Comparison of ENCODE assay signal across 10 cellular contexts in the genomic region with DNA sequence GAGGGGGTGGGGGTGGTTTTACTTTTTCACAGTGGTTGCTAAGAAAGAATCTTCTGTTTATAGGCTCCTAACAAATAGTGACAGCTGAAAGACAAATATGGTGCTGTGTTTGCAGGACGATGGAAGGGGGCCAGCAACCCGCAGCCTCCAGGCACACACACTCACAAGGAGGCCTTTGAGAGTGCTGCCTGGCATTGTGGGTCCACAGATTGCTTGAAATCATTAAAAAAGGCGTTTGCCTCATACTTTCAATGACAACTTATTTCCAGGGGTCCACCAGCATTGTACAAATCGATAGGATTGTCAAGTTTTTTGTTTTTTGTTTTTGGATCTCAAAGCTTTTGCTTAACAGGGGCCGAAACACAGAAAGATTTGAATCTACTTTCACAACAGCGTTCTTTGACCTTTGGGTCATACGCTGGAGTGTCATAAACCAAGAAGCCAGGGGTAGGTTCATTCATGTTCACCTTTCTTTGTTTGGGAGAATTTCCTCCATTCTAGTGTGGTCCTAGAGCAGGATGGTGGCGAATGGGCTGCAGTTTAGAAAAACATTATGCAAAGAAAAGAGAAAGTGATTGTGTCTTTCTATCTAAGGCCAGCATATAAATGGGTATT. TPM values are rescaled to one million over a fixed set of nuclear protein-coding genes. Genes with fewer than 3 reads are reported as not detected.
DNase-seq lines count a peak whose midpoint lies in the region; ATAC-seq and TF ChIP-seq lines count a peak whose summit lies in the region.
"Had no signal": no experiment of that assay in that cellular context is flagged by ENCODE, and none has a peak within 500 bp of the region (broad histone marks: within the 10 kb centered on the region; RNA-seq: fewer than 3 reads in every experiment).

No MANE protein-coding gene starts in this region.

- H3K4me3 ChIP-seq in esophagus muscularis mucosa = peak overlapping the region in 3 of 4 donors; percentile 13 to 18 (median 18)
- H3K4me3 ChIP-seq in mucosa of rectum (ENCODE audit: low read length in 2 of 2) = no peak overlapping the region
- H3K4me3 ChIP-seq in suprapubic skin = no peak overlapping the region

- no peak for TF ChIP-seq EP300 in esophagus muscularis mucosa (IDR thresholded peaks at IDR 0.05)
- TF ChIP-seq EP300 in suprapubic skin (IDR thresholded peaks at IDR 0.05) = no peak

- H3K36me3 ChIP-seq in esophagus muscularis mucosa (no peaks in the 10 kb centered on the region), mucosa of rectum (ENCODE audit: control insufficient read depth in 2 of 2, insufficient read depth in 2 of 2, low read length in 2 of 2) (no peaks in the 10 kb centered on the region), suprapubic skin (no peaks in the 10 kb centered on the region)

- no peak overlapping the region for H3K9ac ChIP-seq in mucosa of rectum (ENCODE audit: low read depth in 1 of 2, low read length in 2 of 2)

- no peaks in the 10 kb centered on the region for H3K9me3 ChIP-seq in esophagus muscularis mucosa
- no peaks in the 10 kb centered on the region for H3K9me3 ChIP-seq in mucosa of rectum (ENCODE audit: control insufficient read depth in 2 of 2, low read length in 2 of 2)
- H3K9me3 ChIP-seq in suprapubic skin = no peaks in the 10 kb centered on the region

- intact Hi-C loops in esophagus muscularis mucosa (cut with DNase I) = no loop called here

- H3K27ac ChIP-seq in esophagus muscularis mucosa (replicated peaks in 1 of 4) (peak overlapping the region; percentile 85 to 91 (median 86)), mucosa of rectum (ENCODE audit: low read depth in 2 of 2, low read length in 2 of 2) (peak overlapping the region; percentile 63 to 80), suprapubic skin (peak overlapping the region; percentile 91)

- H3K27me3 ChIP-seq in esophagus muscularis mucosa = no peaks in the 10 kb centered on the region
- no peaks in the 10 kb centered on the region for H3K27me3 ChIP-seq in mucosa of rectum (ENCODE audit: control insufficient read depth in 2 of 2, insufficient read depth in 2 of 2, low read length in 2 of 2)
- no peaks in the 10 kb centered on the region for H3K27me3 ChIP-seq in suprapubic skin

- TF ChIP-seq CTCF in esophagus muscularis mucosa (IDR thresholded peaks at IDR 0.05) = no peak
- no peak for TF ChIP-seq CTCF in suprapubic skin (IDR thresholded peaks at IDR 0.05)

- TF ChIP-seq POLR2A in esophagus muscularis mucosa (IDR thresholded peaks at IDR 0.05; ENCODE audit: low read depth) (no peak), suprapubic skin (IDR thresholded peaks at IDR 0.05) (no peak)

- DNase-seq in M059J (ENCODE audit: low read depth) (peak; percentile 71), esophagus muscularis mucosa (ENCODE audit: extremely low spot score) (peak; percentile 91), suprapubic skin (ENCODE audit: low spot score in 2 of 2) (peak in 1 of 2 donors; percentile 80), kidney tubule cell (ENCODE audit: low spot score) (no peak), cortex of kidney (lab: John Stamatoyannopoulos, UW) (no peak)
- no peak for DNase-seq in stimulated activated naive CD8-positive, alpha-beta T cell treated with anti-CD3 and anti-CD28 coated beads, Interleukin-15, Interleukin-2, amounts not matched to agents 100 U/mL and 50 U/mL, for 24 hours

- no peak for ATAC-seq in GM21529 (IDR thresholded peaks at IDR 0.05; ENCODE audit: unreplicated experiment)
- ATAC-seq in stimulated activated naive CD8-positive, alpha-beta T cell treated with anti-CD3 and anti-CD28 coated beads, Interleukin-15, Interleukin-2, amounts not matched to agents 100 U/mL and 50 U/mL, for 24 hours = no peak
- ATAC-seq: natural killer cell treated with Interleukin-12 subunit alpha and Interleukin-12 subunit beta and Interleukin-15 and Interleukin-18, amount 100 ng/mL, for 72 hours; stimulated activated memory B cell treated with anti-CD40 and anti-IgM and Interleukin-4, amounts not matched to agents 10 μg/mL and 1 μg/mL and 100 μg/mL, for 72 hours had no signal

- 38% methylated on average over 8 of the region's 8 CpGs for WGBS in esophagus muscularis mucosa
- 47% methylated on average over 8 of the region's 8 CpGs for WGBS in suprapubic skin

- peaks cover 27 to 63% (median 54%) of the 10 kb centered on the region in 4 donors for H3K4me1 ChIP-seq in esophagus muscularis mucosa
- peaks cover 0 to 3% of the 10 kb centered on the region in 2 donors for H3K4me1 ChIP-seq in mucosa of rectum (ENCODE audit: control insufficient read depth in 2 of 2, insufficient read depth in 2 of 2, low read length in 2 of 2)
- peaks cover 25% of the 10 kb centered on the region for H3K4me1 ChIP-seq in suprapubic skin

RNA-seq across cellular contexts. Expression of gene PDLIM3, which starts 32.6 kb away (rescaled TPM):
- 7.4 and 14.5 TPM in 2 replicates for total RNA-seq in M059J (2014; rRNA removed; shearing (Covaris generic))
- total RNA-seq in esophagus muscularis mucosa (1,000 to 10,000 TPM; 1,279 to 2,098 (median 1,627) TPM), suprapubic skin (10 to 100 TPM; 13.9 to 31.4 (median 23.1) TPM)
- total RNA-seq: natural killer cell treated with Interleukin-12 subunit alpha and Interleukin-12 subunit beta and Interleukin-15 and Interleukin-18, amount 100 ng/mL, for 72 hours had no signal

Comparison
In these comparisons a context has a peak if more than half of its experiments do, and no peak if none do; other contexts are left out.
1. DNase-seq: peak in M059J (single experiment) and esophagus muscularis mucosa (single experiment); none in kidney tubule cell (single experiment), stimulated activated naive CD8-positive, alpha-beta T cell treated with anti-CD3 and anti-CD28 coated beads, Interleukin-15, Interleukin-2, amounts not matched to agents 100 U/mL and 50 U/mL, for 24 hours (single experiment) and cortex of kidney (single experiment).
2. H3K4me3 ChIP-seq: peak in esophagus muscularis mucosa (3 of 4); none in mucosa of rectum (0 of 2) and suprapubic skin (single experiment).
3. RNA of gene PDLIM3, which starts 32.6 kb away (total RNA-seq): 1,279 to 2,098 TPM in esophagus muscularis mucosa; 13.9 to 31.4 TPM in suprapubic skin and 7.4 to 14.5 TPM in M059J; every median in the first group is over 10 times any median in the second.
4. Peak in every context shown above with its lines, with median percentiles within 50 percentile points of each other: H3K27ac ChIP-seq.